ENCODE assay signal across 1 cellular context in the genomic region with DNA sequence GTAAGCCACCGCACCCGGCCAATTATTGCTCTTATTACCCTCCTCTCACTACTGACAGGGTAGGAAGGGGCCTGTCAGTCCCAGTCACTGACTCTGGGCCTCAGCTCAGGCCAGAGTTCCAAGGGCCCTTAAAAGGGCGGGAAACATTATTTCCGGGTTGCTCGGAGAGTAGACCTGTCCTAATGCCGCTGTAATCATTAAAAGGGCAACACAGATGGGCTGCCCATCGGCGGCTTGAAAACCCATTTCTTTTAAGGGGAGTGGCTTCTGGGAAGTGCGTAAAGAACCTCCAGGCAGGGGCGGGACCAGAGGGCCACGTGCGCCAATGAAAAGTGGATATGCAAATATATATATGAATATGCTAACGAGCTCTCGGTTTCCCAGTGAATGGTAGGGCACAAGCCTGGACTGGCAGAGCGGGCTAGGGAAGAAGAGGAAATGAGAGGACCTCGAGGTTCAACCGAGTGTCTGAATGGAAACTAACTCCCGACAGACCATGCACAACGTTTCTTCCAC.
A peak's percentile ranks its signal among the peaks of the same experiment; 100 is the strongest.
TF ChIP-seq lines count a peak whose summit lies in the region.

No MANE protein-coding gene starts in this region.

TF ChIP-seq in K562, 482 proteins besides CTCF, POLR2A, EP300 and RAD21 (continued from another document):
- TF ChIP-seq ZBTB26 (CRISPR knock-in tag; IDR thresholded peaks at IDR 0.05) (no peak), MXI1 (IDR thresholded peaks at IDR 0.05; ENCODE audit: low read depth, low read length) (0 out of 2 replicates have a peak, but pooled peaks have one; percentile 21), CGGBP1 (CRISPR knock-in tag; IDR thresholded peaks at IDR 0.05) (no peak), HNRNPK (IDR thresholded peaks at IDR 0.05; ENCODE audit: low read depth, low read length, poor library complexity, severe bottlenecking) (no peak), SP2 (IDR thresholded peaks at IDR 0.05; ENCODE audit: extremely low read depth, low read depth, low read length, poor library complexity, severe bottlenecking) (peak; percentile 8), TBL1XR1 (IDR thresholded peaks at IDR 0.05; ENCODE audit: low read length in 2 of 2) (no peak), HDAC8 (tag; IDR thresholded peaks at IDR 0.05) (no peak), RERE (CRISPR knock-in tag; IDR thresholded peaks at IDR 0.05; ENCODE audit: borderline replicate concordance) (no peak), RB1 (IDR thresholded peaks at IDR 0.05; ENCODE audit: low read depth) (no peak), CREB3 (tag; conservative IDR thresholded peaks at IDR 0.05; ENCODE audit: low read depth) (no peak), FOXA1 (IDR thresholded peaks at IDR 0.05; ENCODE audit: borderline replicate concordance) (no peak), RREB1 (CRISPR knock-in tag; IDR thresholded peaks at IDR 0.05) (no peak), JUND (IDR thresholded peaks at IDR 0.05; ENCODE audit: borderline replicate concordance, low read depth, low read length) (peak; percentile 37; the same call in 1 of the 2 replicates), JUND (tag; IDR thresholded peaks at IDR 0.05; ENCODE audit: borderline replicate concordance, low read depth, low read length) (no peak), MCM7 (IDR thresholded peaks at IDR 0.05) (no peak), PHB (CRISPR knock-in tag; IDR thresholded peaks at IDR 0.05) (no peak), NFYB (IDR thresholded peaks at IDR 0.05; ENCODE audit: extremely low read depth, insufficient read length) (peak; percentile 59), SAP30 (IDR thresholded peaks at IDR 0.05; ENCODE audit: borderline replicate concordance, insufficient read depth, low read depth, low read length, poor library complexity, severe bottlenecking) (no peak), GTF2A2 (tag; IDR thresholded peaks at IDR 0.05) (no peak), CBX1 (IDR thresholded peaks at IDR 0.05; ENCODE audit: low read depth) (no peak), CXXC5 (CRISPR knock-in tag; IDR thresholded peaks at IDR 0.05) (peak; percentile 31; the same call in 1 of the 2 replicates), MAFG (tag; conservative IDR thresholded peaks at IDR 0.05) (no peak), ZFP1 (CRISPR knock-in tag; IDR thresholded peaks at IDR 0.05) (no peak), AFF4 (CRISPR knock-in tag; IDR thresholded peaks at IDR 0.05) (no peak), MYC (IDR thresholded peaks at IDR 0.05; ENCODE audit: low read depth, low read length) (peak; percentile 33; the same call in 1 of the 2 replicates), MYC (CRISPR knock-in tag; IDR thresholded peaks at IDR 0.05; ENCODE audit: borderline replicate concordance, low read depth) (no peak), ZNF395 (CRISPR knock-in tag; IDR thresholded peaks at IDR 0.05) (no peak), PHF20 (IDR thresholded peaks at IDR 0.05; ENCODE audit: partially characterized antibody) (peak; percentile 78)
- TF ChIP-seq, protein P1, sequence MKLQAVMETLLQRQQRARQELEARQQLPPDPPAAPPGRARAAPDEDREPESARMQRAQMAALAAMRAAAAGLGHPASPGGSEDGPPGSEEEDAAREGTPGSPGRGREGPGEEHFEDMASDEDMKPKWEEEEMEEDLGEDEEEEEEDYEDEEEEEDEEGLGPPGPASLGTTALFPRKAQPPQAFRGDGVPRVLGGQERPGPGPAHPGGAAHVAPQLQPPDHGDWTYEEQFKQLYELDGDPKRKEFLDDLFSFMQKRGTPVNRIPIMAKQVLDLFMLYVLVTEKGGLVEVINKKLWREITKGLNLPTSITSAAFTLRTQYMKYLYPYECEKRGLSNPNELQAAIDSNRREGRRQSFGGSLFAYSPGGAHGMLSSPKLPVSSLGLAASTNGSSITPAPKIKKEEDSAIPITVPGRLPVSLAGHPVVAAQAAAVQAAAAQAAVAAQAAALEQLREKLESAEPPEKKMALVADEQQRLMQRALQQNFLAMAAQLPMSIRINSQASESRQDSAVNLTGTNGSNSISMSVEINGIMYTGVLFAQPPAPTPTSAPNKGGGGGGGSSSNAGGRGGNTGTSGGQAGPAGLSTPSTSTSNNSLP (IDR thresholded peaks at IDR 0.05; ENCODE audit: borderline replicate concordance, low read depth, low read length), result 0 out of 2 replicates have a peak, but pooled peaks have one; percentile 26
